In the genomic region with DNA sequence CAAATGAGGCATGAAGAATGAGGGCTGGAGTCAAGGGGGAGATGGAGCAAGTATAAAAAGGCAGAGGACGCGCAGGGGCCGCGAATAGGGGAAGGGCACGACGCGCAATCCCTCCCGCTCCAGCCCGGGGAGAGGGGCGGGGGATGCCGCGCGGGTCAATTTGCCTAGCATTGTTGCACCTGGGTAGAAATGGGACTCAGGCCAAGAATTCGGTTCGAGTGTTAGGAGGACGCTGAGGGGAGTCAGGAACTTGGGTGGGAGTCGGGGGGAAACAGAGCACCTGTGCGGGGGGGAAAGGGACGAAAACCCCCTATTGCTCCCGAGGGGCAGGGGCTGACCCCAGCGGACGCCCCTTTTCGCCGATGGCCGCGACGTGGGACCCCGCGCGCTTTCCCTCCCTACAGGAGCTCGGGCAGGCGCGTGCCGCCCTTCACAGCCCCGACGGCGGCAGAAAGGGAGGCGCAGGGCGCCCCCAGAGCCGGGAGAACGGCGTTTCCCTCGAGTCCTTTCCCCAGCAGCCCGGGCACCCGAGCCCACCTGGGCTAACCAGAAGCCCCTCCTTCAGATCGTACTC, we compare ENCODE assay signal across 8 cellular contexts. TPM values are rescaled to one million over a fixed set of nuclear protein-coding genes. Genes with fewer than 3 reads are reported as not detected.
DNase-seq lines count a peak whose midpoint lies in the region; ATAC-seq, FAIRE-seq and TF ChIP-seq lines count a peak whose summit lies in the region.

No MANE protein-coding gene starts in this region.

- H3K36me3 ChIP-seq in trophoblast cell (ENCODE audit: control insufficient read depth in 1 of 2, insufficient read depth in 2 of 2, low read length in 2 of 2), result no peaks in the 10 kb centered on the region

- peak overlapping the region; percentile 99 for H2AFZ ChIP-seq in trophoblast cell (ENCODE audit: insufficient read depth, low read length, poor library complexity)

- H3K27ac ChIP-seq in trophoblast cell (ENCODE audit: low read depth, low read length), result no peak overlapping the region

- peak overlapping the region; percentile 25 for H3K4ac ChIP-seq in trophoblast cell (ENCODE audit: low read depth, low read length)

- intact Hi-C loops in Right ventricle myocardium superior (cut with DNase I), result loop anchor here (5.0 kb wide), 1 partner anchor 51 kb away; no protein-coding TSS in a partner anchor

- H3K9ac ChIP-seq in trophoblast cell (ENCODE audit: low read length), result peak overlapping the region; percentile 71

- peak overlapping the region; percentile 99 for H3K4me2 ChIP-seq in trophoblast cell (ENCODE audit: low read length)

- no peak for TF ChIP-seq POLR2A in GM12892 (IDR thresholded peaks at IDR 0.05; ENCODE audit: low read depth, low read length)

- peak overlapping the region; percentile 54 for H4K8ac ChIP-seq in trophoblast cell (ENCODE audit: low read depth, low read length)

- H3K18ac ChIP-seq in trophoblast cell (ENCODE audit: low read length), result no peak overlapping the region

- H3K4me3 ChIP-seq in trophoblast cell (ENCODE audit: low read depth, low read length), result peak overlapping the region; percentile 80

- no peaks in the 10 kb centered on the region for H3K9me3 ChIP-seq in trophoblast cell (ENCODE audit: insufficient read depth, low read depth, low read length)

- no peak overlapping the region for H4K12ac ChIP-seq in trophoblast cell (ENCODE audit: low read depth, low read length)

- H4K91ac ChIP-seq in trophoblast cell (ENCODE audit: low read depth, low read length), result no peak overlapping the region

- H3K23ac ChIP-seq in trophoblast cell (ENCODE audit: low read length), result no peak overlapping the region

- no peak overlapping the region for H2AK5ac ChIP-seq in trophoblast cell (ENCODE audit: low read length)

- WGBS in trophoblast cell (ENCODE audit: extremely low coverage, insufficient coverage, insufficient read length), result no CpG with 5 or more reads among the region's 46 CpGs

- no peaks in the 10 kb centered on the region for H3K27me3 ChIP-seq in trophoblast cell (ENCODE audit: insufficient read depth, low read length)

- H2BK12ac ChIP-seq in trophoblast cell (ENCODE audit: low read length), result no peak overlapping the region

- H3K4me1 ChIP-seq in trophoblast cell (ENCODE audit: control insufficient read depth in 1 of 2, insufficient read depth in 2 of 2, low read length in 2 of 2), result peaks cover 0 to 4% of the 10 kb centered on the region in 2 experiments

- peak overlapping the region; percentile 27 for H2BK120ac ChIP-seq in trophoblast cell (ENCODE audit: insufficient read depth, low read length, poor library complexity)

- FAIRE-seq in GM12892 (lab: Jason Lieb, UNC), result peak; percentile 33

- DNase-seq in GM12892 (ENCODE audit: insufficient read length) (no peak), NCI-H524 (lab: John Stamatoyannopoulos, UW) (peak; percentile 39 to 65), activated gamma-delta T cell treated with Interleukin-2 at 50 U/mL for 16 hours (peak; percentile 22), Right ventricle myocardium superior (peak; percentile 66), trophoblast cell (peak in 1 of 2 donors; percentile 44), cerebellar nuclear complex (lab: John Stamatoyannopoulos, UW) (no peak)

- H3K79me1 ChIP-seq in trophoblast cell (ENCODE audit: low read length), result peaks cover 1% of the 10 kb centered on the region

- no peak overlapping the region for H2BK5ac ChIP-seq in trophoblast cell (ENCODE audit: low read depth, low read length, poor library complexity)

- H3K79me2 ChIP-seq in trophoblast cell (ENCODE audit: control insufficient read depth, insufficient read depth, low read length, poor library complexity), result no peaks in the 10 kb centered on the region

- ATAC-seq in HG02884 (IDR thresholded peaks at IDR 0.05; ENCODE audit: unreplicated experiment) (peak; percentile 4), Right ventricle myocardium superior (ENCODE audit: poor library complexity) (peak; percentile 36), HG03565 (IDR thresholded peaks at IDR 0.05; ENCODE audit: unreplicated experiment) (no peak)

- H3K14ac ChIP-seq in trophoblast cell (ENCODE audit: low read length), result peak overlapping the region; percentile 26

RNA-seq across cellular contexts. Expression of gene PAIP2B, which starts 0.4 kb away (rescaled TPM):
- 0.64 TPM for polyA plus RNA-seq in GM12892 (2012; ENCODE audit: missing spikeins)
- 69.7 TPM for total RNA-seq in Right ventricle myocardium superior
- 3.0 and 3.2 TPM in 2 replicates for polyA plus RNA-seq in trophoblast cell (2013)

Comparison
In these comparisons a context has a peak if more than half of its experiments do, and no peak if none do; other contexts are left out.
1. DNase-seq: peak in NCI-H524 (2 of 2), activated gamma-delta T cell treated with Interleukin-2 at 50 U/mL for 16 hours (single experiment) and Right ventricle myocardium superior (single experiment); none in GM12892 (single experiment) and cerebellar nuclear complex (0 of 2).